ENCODE assay signal across 20 cellular contexts in genomic region chrY:8656101-8656500, GRCh38.
"Had no signal": no experiment of that assay in that cellular context is flagged by ENCODE, and none has a peak within 500 bp of the region (broad histone marks: within the 10 kb centered on the region; RNA-seq: fewer than 3 reads in every experiment).

No MANE protein-coding gene starts in this region.

- ATAC-seq: foreskin keratinocyte; mucosa of descending colon; natural killer cell treated with Interleukin-12 subunit alpha and Interleukin-12 subunit beta and Interleukin-15 and Interleukin-18, amount 100 ng/mL, for 72 hours; pancreas; sciatic nerve; stimulated activated effector memory CD8-positive, alpha-beta T cell treated with anti-CD3 and anti-CD28 coated beads, Interleukin-12 subunit alpha, Interleukin-12 subunit beta, amount 100 ng/mL, for 72 hours had no signal

- DNase-seq: dermis blood vessel endothelial cell; effector memory CD4-positive, alpha-beta T cell; foreskin keratinocyte; glutamatergic neuron; mesenchymal stem cell; mucosa of descending colon; naive B cell; pancreas; stimulated activated CD4-positive, alpha-beta T cell treated with anti-CD3 and anti-CD28 coated beads, Interleukin-2, amount 100 ng/mL, for 24 hours; stimulated activated CD4-positive, alpha-beta T cell treated with anti-CD3 and anti-CD28 coated beads, Interleukin-4, amount 100 ng/mL, for 24 hours; stimulated activated naive CD4-positive, alpha-beta T cell treated with Interleukin-2 at 50 U/mL for 16 hours; stomach; testis; tibial artery had no signal

- H3K4me1 ChIP-seq: foreskin keratinocyte, pancreas, stomach, testis, tibial artery had no signal

- H3K9me3 ChIP-seq: esophagus muscularis mucosa, mucosa of descending colon, neutrophil, pancreas, stomach, testis, tibial artery had no signal

- H3K27me3 ChIP-seq: esophagus muscularis mucosa, foreskin keratinocyte, neutrophil, pancreas, stomach, testis, tibial artery had no signal

- H3K4me3 ChIP-seq: coronary artery, esophagus muscularis mucosa, mucosa of descending colon, pancreas, stomach, testis, tibial artery had no signal

- H3K27ac ChIP-seq: coronary artery, foreskin keratinocyte, neutrophil, pancreas, stomach, testis, tibial artery had no signal

- H3K36me3 ChIP-seq: esophagus muscularis mucosa, neutrophil, pancreas, stomach, tibial artery had no signal
